Comparison of ENCODE assay signal across 15 cellular contexts in the genomic region with DNA sequence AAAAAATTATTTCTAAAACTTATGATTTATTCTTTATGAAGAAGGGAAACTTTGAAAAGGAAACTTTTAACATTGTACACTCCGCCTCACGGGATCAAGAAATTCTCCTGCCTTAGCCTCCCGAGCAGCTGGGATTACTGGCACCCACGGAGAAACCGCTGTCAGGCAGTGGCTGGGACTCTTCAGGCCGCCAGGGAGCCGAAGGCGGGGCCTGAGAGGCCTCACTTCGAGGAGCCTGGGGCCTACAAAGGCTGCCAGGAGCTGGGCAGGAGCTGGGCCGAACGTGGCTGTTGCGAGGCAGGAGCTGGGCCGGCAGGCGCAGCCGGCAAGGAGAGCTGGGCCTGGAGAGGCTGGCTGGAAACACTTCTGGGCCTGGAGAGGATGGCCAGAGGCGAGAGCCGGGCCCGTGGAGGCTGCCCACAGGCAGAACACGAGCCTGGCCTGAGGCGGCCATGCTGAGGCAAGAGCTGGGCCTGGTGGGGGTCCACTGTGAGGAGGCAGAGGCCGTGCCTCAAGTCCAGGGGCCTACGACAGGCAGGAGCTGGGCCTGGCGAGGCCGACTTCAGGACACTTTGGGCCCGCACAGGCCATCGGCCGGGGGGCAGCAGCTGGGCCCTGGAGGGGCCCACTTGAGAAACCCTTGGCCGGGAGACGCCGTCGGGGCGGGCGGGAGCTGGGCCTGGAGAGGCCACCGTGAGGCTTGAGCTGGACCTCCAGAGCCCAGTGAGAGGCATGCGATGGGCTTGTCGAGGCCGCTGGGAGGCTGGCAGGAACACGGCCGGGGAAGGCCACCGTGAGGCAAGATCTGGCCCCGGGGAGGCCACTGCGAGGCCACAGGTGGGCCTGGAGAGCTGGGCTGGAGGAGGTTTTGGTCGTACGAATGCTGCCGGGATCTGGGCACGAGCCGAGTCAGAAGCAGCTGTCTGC. TPM values are rescaled to one million over a fixed set of nuclear protein-coding genes. Genes with fewer than 3 reads are reported as not detected.
DNase-seq lines count a peak whose midpoint lies in the region; ATAC-seq and TF ChIP-seq lines count a peak whose summit lies in the region.
"Had no signal": no experiment of that assay in that cellular context is flagged by ENCODE, and none has a peak within 500 bp of the region (broad histone marks: within the 10 kb centered on the region; RNA-seq: fewer than 3 reads in every experiment).

No MANE protein-coding gene starts in this region.

- H3K27ac ChIP-seq in AG04450 (ENCODE audit: low read depth, low read length), result peak overlapping the region; percentile 39
- H3K27ac ChIP-seq in hepatocyte, result peak overlapping the region; percentile 79

- 74% methylated on average over 37 of the region's 47 CpGs for WGBS in hepatocyte (ENCODE audit: low lambda C conversion rate, missing lambda C conversion rate)

- no peaks in the 10 kb centered on the region for H4K20me1 ChIP-seq in hepatocyte (ENCODE audit: insufficient read depth, poor library complexity, severe bottlenecking)

- TF ChIP-seq CTCF in AG04450 (IDR thresholded peaks at IDR 0.05; ENCODE audit: low read depth, low read length) (no peak), hepatocyte (IDR thresholded peaks at IDR 0.05; ENCODE audit: poor library complexity) (no peak)

- peaks cover 13% of the 10 kb centered on the region for H3K36me3 ChIP-seq in adipocyte (ENCODE audit: control insufficient read depth, insufficient read depth, low read length, severe bottlenecking)
- no peaks in the 10 kb centered on the region for H3K36me3 ChIP-seq in hepatocyte (replicated peaks; ENCODE audit: insufficient read depth, low read depth)
- peaks cover 9% of the 10 kb centered on the region for H3K36me3 ChIP-seq in neuron (ENCODE audit: insufficient read depth, low read length)

- H3K9ac ChIP-seq in adipocyte (ENCODE audit: low read length), result peak overlapping the region; percentile 56

- no peaks in the 10 kb centered on the region for H3K27me3 ChIP-seq in AG04450 (ENCODE audit: control insufficient read depth, insufficient read depth, low read length)
- H3K27me3 ChIP-seq in adipocyte (replicated peaks; ENCODE audit: control insufficient read depth, insufficient read depth, low read length), result no peaks in the 10 kb centered on the region
- no peaks in the 10 kb centered on the region for H3K27me3 ChIP-seq in hepatocyte
- no peaks in the 10 kb centered on the region for H3K27me3 ChIP-seq in neuron (ENCODE audit: insufficient read depth, low read length)

- peaks cover 38% of the 10 kb centered on the region for H3K9me3 ChIP-seq in AG04450 (ENCODE audit: control insufficient read depth, insufficient read depth, low read length)
- H3K9me3 ChIP-seq in adipocyte (ENCODE audit: control insufficient read depth, low read length), result no peaks in the 10 kb centered on the region
- no peaks in the 10 kb centered on the region for H3K9me3 ChIP-seq in hepatocyte (ENCODE audit: low read depth)
- no peaks in the 10 kb centered on the region for H3K9me3 ChIP-seq in neuron (ENCODE audit: low read length)

- H3K4me1 ChIP-seq in adipocyte (ENCODE audit: control insufficient read depth, insufficient read depth, low read length) (no peaks in the 10 kb centered on the region), hepatocyte (ENCODE audit: insufficient read depth) (no peaks in the 10 kb centered on the region), neuron (ENCODE audit: insufficient read depth, low read length) (no peaks in the 10 kb centered on the region)

- ATAC-seq in HG02623 (IDR thresholded peaks at IDR 0.05; ENCODE audit: unreplicated experiment), result no peak
- ATAC-seq: natural killer cell had no signal

- no peak overlapping the region for H3K4me3 ChIP-seq in AG04450 (ENCODE audit: low read depth, low read length)
- no peak overlapping the region for H3K4me3 ChIP-seq in adipocyte (ENCODE audit: low read length)
- no peak overlapping the region for H3K4me3 ChIP-seq in hepatocyte
- H3K4me3 ChIP-seq in neuron (ENCODE audit: low read length), result no peak overlapping the region

- H3K9me2 ChIP-seq in hepatocyte (replicated peaks; ENCODE audit: insufficient read depth), result no peaks in the 10 kb centered on the region

- H2AFZ ChIP-seq in hepatocyte, result no peak overlapping the region
- H2AFZ ChIP-seq in neuron (ENCODE audit: low read depth, low read length), result peak overlapping the region; percentile 61

- no peaks in the 10 kb centered on the region for H3K79me2 ChIP-seq in hepatocyte

- POLR2A ChIA-PET in AG04450 (lab: Yijun Ruan, JAX), result interaction anchor here (0.8 to 1.0 kb wide), 2 partner anchors 13 to 24 kb away, joined by 4 to 6 read pairs; a partner anchor contains a TSS

- no peak overlapping the region for H3K4me2 ChIP-seq in hepatocyte

- DNase-seq in AG04450 (ENCODE audit: low read depth, low spot score), result no peak
- DNase-seq in adipocyte (ENCODE audit: low read depth), result no peak
- DNase-seq in hepatocyte (ENCODE audit: low spot score), result peak; percentile 59
- no peak for DNase-seq in stimulated activated naive CD4-positive, alpha-beta T cell (lab: John Stamatoyannopoulos, UW)
- DNase-seq in dedifferentiated amniotic fluid mesenchymal stem cell (ENCODE audit: extremely low spot score), result no peak
- no peak for DNase-seq in RKO (ENCODE audit: low spot score)
- DNase-seq: activated CD4-positive, alpha-beta memory T cell treated with anti-CD3 and anti-CD28 coated beads, Interleukin-2, amount 10 ng/mL, durations not matched to agents 7 days and 5 days; dermis blood vessel endothelial cell; foreskin fibroblast; natural killer cell; NCI-H146; NCI-H774; T-helper 9 cell had no signal

- CTCF ChIA-PET in AG04450 (lab: Charles Lee), result interaction anchor here (1.2 kb wide), 1 partner anchor 51 kb away, joined by 5 read pairs; no protein-coding TSS in a partner anchor

RNA-seq across cellular contexts. Expression of a gene that starts 23.7 kb away (rescaled TPM):
- polyA plus RNA-seq in AG04450 (2011; rRNA removed), result 116 and 160 TPM in 2 replicates
- 240 and 313 TPM in 2 replicates for polyA minus RNA-seq in AG04450 (2011; rRNA and poly(A)+ RNA removed)
- 65.6 and 68.5 TPM in 2 replicates for total RNA-seq in hepatocyte
- 236 and 252 TPM in 2 replicates for polyA plus RNA-seq in hepatocyte

RNA-seq across cellular contexts. Expression of a gene that starts 23.8 kb away (rescaled TPM):
- polyA plus RNA-seq in AG04450 (2011; rRNA removed) (67.5 and 77.0 TPM in 2 replicates), hepatocyte (56.3 and 64.6 TPM in 2 replicates)
- 34.9 and 36.6 TPM in 2 replicates for polyA minus RNA-seq in AG04450 (2011; rRNA and poly(A)+ RNA removed)
- 64.4 and 70.1 TPM in 2 replicates for total RNA-seq in hepatocyte
